Comparison of ENCODE assay signal across 6 cellular contexts in the genomic region with DNA sequence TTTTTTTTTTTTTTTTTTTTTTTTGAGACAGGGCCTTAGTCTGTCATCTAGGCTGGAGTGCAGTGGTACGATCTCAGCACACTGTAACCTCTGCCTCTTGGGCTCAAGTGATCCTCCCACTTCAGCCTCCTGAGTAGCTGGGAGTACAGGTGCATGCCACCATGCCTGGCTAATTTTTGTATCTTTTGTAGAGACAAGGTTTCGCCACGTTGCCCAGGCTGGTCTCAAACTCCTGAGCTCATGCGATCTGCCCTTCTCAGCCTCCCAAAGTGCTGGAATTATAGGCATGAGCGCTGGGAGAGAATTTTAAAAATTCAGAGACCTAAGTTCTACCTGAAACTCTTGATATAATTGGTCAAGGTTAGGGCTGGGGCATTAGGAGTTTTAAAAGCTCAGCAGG. TPM values are rescaled to one million over a fixed set of nuclear protein-coding genes. Genes with fewer than 3 reads are reported as not detected.
DNase-seq lines count a peak whose midpoint lies in the region; ATAC-seq and TF ChIP-seq lines count a peak whose summit lies in the region.
"Not testable (repeated sequence)": the region's sequence is repeated elsewhere in the genome, so short reads cannot be mapped to it uniquely, and the experiment has no call there.

No MANE protein-coding gene starts in this region.

- not testable (repeated sequence) for H3K9me2 ChIP-seq in Loucy (replicated peaks; ENCODE audit: low read depth, low read length)

- peak overlapping the region; percentile 66 for H3K4me3 Mint-ChIP-seq in activated CD8-positive, alpha-beta T cell treated with anti-CD3 and anti-CD28 coated beads for 36 hours
- not testable (repeated sequence) for H3K4me3 Mint-ChIP-seq in activated naive CD8-positive, alpha-beta T cell treated with anti-CD3 and anti-CD28 coated beads, Interleukin-2, amount 50 U/mL, for 24 hours

- intact Hi-C loops in activated CD8-positive, alpha-beta T cell treated with anti-CD3 and anti-CD28 coated beads for 36 hours (cut with micrococcal nuclease): loop anchor here (5.0 kb wide), 1 partner anchor 96 kb away; no protein-coding TSS in a partner anchor
- intact Hi-C loops in left ventricle myocardium inferior (cut with micrococcal nuclease): not testable (repeated sequence)

- peaks cover 70% of the 10 kb centered on the region for H3K4me1 Mint-ChIP-seq in activated CD8-positive, alpha-beta T cell treated with anti-CD3 and anti-CD28 coated beads for 36 hours (ENCODE audit: low read depth)
- H3K4me1 Mint-ChIP-seq in activated naive CD8-positive, alpha-beta T cell treated with anti-CD3 and anti-CD28 coated beads, Interleukin-2, amount 50 U/mL, for 24 hours: peaks cover 77% of the 10 kb centered on the region

- peaks cover 17% of the 10 kb centered on the region for H4K20me1 ChIP-seq in Loucy (ENCODE audit: insufficient read depth, low read length, poor library complexity, severe bottlenecking)

- TF ChIP-seq CTCF in Loucy (conservative IDR thresholded peaks at IDR 0.05; ENCODE audit: low read length); activated CD8-positive, alpha-beta T cell treated with anti-CD3 and anti-CD28 coated beads for 36 hours (IDR thresholded peaks at IDR 0.05); left ventricle myocardium inferior (IDR thresholded peaks at IDR 0.05; ENCODE audit: borderline replicate concordance); neutrophil (IDR thresholded peaks at IDR 0.05): not testable (repeated sequence)

- H3K36me3 ChIP-seq in Loucy (ENCODE audit: insufficient read depth, low read length); left ventricle myocardium inferior; neutrophil: not testable (repeated sequence)

- peaks cover 94% of the 10 kb centered on the region for H3K79me2 ChIP-seq in Loucy (ENCODE audit: insufficient read depth, low read length)

- H3K27ac ChIP-seq in left ventricle myocardium inferior (replicated peaks): peak overlapping the region; percentile 68
- peak overlapping the region; percentile 87 for H3K27ac ChIP-seq in neutrophil

- peaks cover 65% of the 10 kb centered on the region for H3K4me1 ChIP-seq in Loucy (ENCODE audit: insufficient read depth, low read length, poor library complexity, severe bottlenecking)
- peaks cover 92% of the 10 kb centered on the region for H3K4me1 ChIP-seq in left ventricle myocardium inferior
- peaks cover 69 to 72% of the 10 kb centered on the region in 2 experiments for H3K4me1 ChIP-seq in neutrophil (ENCODE audit: control insufficient read depth in 1 of 2, insufficient read depth in 1 of 2, low read depth in 1 of 2, low read length in 1 of 2)

- H3K9me3 Mint-ChIP-seq in activated CD8-positive, alpha-beta T cell treated with anti-CD3 and anti-CD28 coated beads for 36 hours; activated naive CD8-positive, alpha-beta T cell treated with anti-CD3 and anti-CD28 coated beads, Interleukin-2, amount 50 U/mL, for 24 hours: not testable (repeated sequence)

- H3K9me3 ChIP-seq in Loucy (ENCODE audit: insufficient read depth, low read depth, low read length); left ventricle myocardium inferior (replicated peaks); neutrophil: not testable (repeated sequence)

- peak overlapping the region; percentile 95 for H3K27ac Mint-ChIP-seq in activated CD8-positive, alpha-beta T cell treated with anti-CD3 and anti-CD28 coated beads for 36 hours
- peak overlapping the region; percentile 26 for H3K27ac Mint-ChIP-seq in activated naive CD8-positive, alpha-beta T cell treated with anti-CD3 and anti-CD28 coated beads, Interleukin-2, amount 50 U/mL, for 24 hours

- DNase-seq in activated CD8-positive, alpha-beta T cell treated with anti-CD3 and anti-CD28 coated beads for 36 hours; activated naive CD8-positive, alpha-beta T cell treated with anti-CD3 and anti-CD28 coated beads, Interleukin-2, amount 50 U/mL, for 24 hours; left ventricle myocardium inferior: not testable (repeated sequence)
- peak; percentile 16 for DNase-seq in mesenteric fat pad (ENCODE audit: low spot score)

- H3K4me2 ChIP-seq in Loucy (ENCODE audit: low read depth, low read length, poor library complexity, severe bottlenecking): peak overlapping the region; percentile 67

- not testable (repeated sequence) for H3K27me3 Mint-ChIP-seq in activated CD8-positive, alpha-beta T cell treated with anti-CD3 and anti-CD28 coated beads for 36 hours; activated naive CD8-positive, alpha-beta T cell treated with anti-CD3 and anti-CD28 coated beads, Interleukin-2, amount 50 U/mL, for 24 hours

- ATAC-seq in activated CD8-positive, alpha-beta T cell treated with anti-CD3 and anti-CD28 coated beads for 36 hours; activated naive CD8-positive, alpha-beta T cell treated with anti-CD3 and anti-CD28 coated beads, Interleukin-2, amount 50 U/mL, for 24 hours: not testable (repeated sequence)

- H3K36me3 Mint-ChIP-seq in activated CD8-positive, alpha-beta T cell treated with anti-CD3 and anti-CD28 coated beads for 36 hours (ENCODE audit: low read depth): peaks cover 68% of the 10 kb centered on the region
- H3K36me3 Mint-ChIP-seq in activated naive CD8-positive, alpha-beta T cell treated with anti-CD3 and anti-CD28 coated beads, Interleukin-2, amount 50 U/mL, for 24 hours (ENCODE audit: low read depth): peaks cover 45% of the 10 kb centered on the region

- not testable (repeated sequence) for H3K27me3 ChIP-seq in Loucy (ENCODE audit: insufficient read depth, low read length, poor library complexity, severe bottlenecking); left ventricle myocardium inferior (ENCODE audit: low read depth); neutrophil

- not testable (repeated sequence) for H3K4me3 ChIP-seq in Loucy (ENCODE audit: low read length, poor library complexity, severe bottlenecking); left ventricle myocardium inferior; neutrophil (ENCODE audit: low read depth in 1 of 2, low read length in 1 of 2)

- not testable (repeated sequence) for H3K9ac ChIP-seq in Loucy (ENCODE audit: low read depth, low read length, poor library complexity, severe bottlenecking)

- CTCF ChIA-PET in activated CD8-positive, alpha-beta T cell treated with anti-CD3 and anti-CD28 coated beads for 36 hours (lab: Charles Lee): interaction anchor here (1.0 to 1.7 kb wide), 4 partner anchors 13 to 123 kb away, joined by 3 to 5 read pairs (median 4); no protein-coding TSS in a partner anchor

- POLR2A ChIA-PET in activated CD8-positive, alpha-beta T cell treated with anti-CD3 and anti-CD28 coated beads for 36 hours (lab: Charles Lee): interaction anchor here (2.2 to 4.3 kb wide), 2 partner anchors 13 to 17 kb away, joined by 9 to 20 read pairs; no protein-coding TSS in a partner anchor

- H3F3A ChIP-seq in Loucy (ENCODE audit: low read depth): not testable (repeated sequence)

- not testable (repeated sequence) for H2AFZ ChIP-seq in Loucy (ENCODE audit: low read length)

RNA-seq across cellular contexts. Expression of gene UBE2F, which starts 14.8 kb away (rescaled TPM):
- total RNA-seq in activated CD8-positive, alpha-beta T cell treated with anti-CD3 and anti-CD28 coated beads for 36 hours: 10 to 100 TPM; 96.5 to 99.5 TPM
- total RNA-seq in left ventricle myocardium inferior (63.5 TPM), mesenteric fat pad (58.8 TPM)
